In genomic region chr17:5191541-5192417, GRCh38 we compare ENCODE assay signal across 1 cellular context.
A peak's percentile ranks its signal among the peaks of the same experiment; 100 is the strongest.
TF ChIP-seq lines count a peak whose summit lies in the region.

Gene ZNF594, minus strand, starts transcription at chr17:5191868. Its CDS starts 7,612 bp downstream, at chr17:5184256.

TF ChIP-seq in K562, 482 proteins besides CTCF, POLR2A, EP300 and RAD21 (continued from another document and continues in another):
- TF ChIP-seq CREB3L1 (IDR thresholded peaks at IDR 0.05; ENCODE audit: borderline replicate concordance, low read depth) (peak; percentile 51; the same call in 1 of the 2 replicates), YY1 (IDR thresholded peaks at IDR 0.05; ENCODE audit: borderline replicate concordance in 1 of 3, control insufficient read depth in 1 of 3, extremely low read depth in 1 of 3, insufficient read depth in 3 of 3, insufficient read length in 1 of 3, insufficient replicate concordance in 2 of 3, low read depth in 1 of 3, low read length in 2 of 3) (peak; percentile 50 to 91 (median 84)), NRF1 (conservative IDR thresholded peaks at IDR 0.05 in 1 of 2, IDR thresholded peaks at IDR 0.05 in 1 of 2) (peak; percentile 86 to 89), DMBX1 (CRISPR knock-in tag; IDR thresholded peaks at IDR 0.05; ENCODE audit: borderline replicate concordance) (no peak), MEIS2 (IDR thresholded peaks at IDR 0.05; ENCODE audit: partially characterized antibody) (no peak), IRF2 (CRISPR knock-in tag; IDR thresholded peaks at IDR 0.05) (no peak), SUPT5H (IDR thresholded peaks at IDR 0.05) (peak; percentile 84), MAFK (IDR thresholded peaks at IDR 0.05; ENCODE audit: low read length) (no peak), SMARCA5 (IDR thresholded peaks at IDR 0.05) (no peak), ZNF407 (IDR thresholded peaks at IDR 0.05; ENCODE audit: low read depth) (no peak), SRSF7 (optimal IDR thresholded peaks at IDR 0.05; ENCODE audit: low read depth, low read length) (no peak), SIN3B (IDR thresholded peaks at IDR 0.05; ENCODE audit: low read depth) (peak; percentile 87), L3MBTL2 (IDR thresholded peaks at IDR 0.05) (peak; percentile 79), JUND (IDR thresholded peaks at IDR 0.05; ENCODE audit: borderline replicate concordance, low read depth, low read length) (peak; percentile 46; the same call in 1 of the 2 replicates), JUND (tag; IDR thresholded peaks at IDR 0.05; ENCODE audit: borderline replicate concordance, low read depth, low read length) (no peak), TBP (optimal IDR thresholded peaks at IDR 0.05; ENCODE audit: low read depth, low read length) (peak; percentile 49), ZNF764 (CRISPR knock-in tag; IDR thresholded peaks at IDR 0.05; ENCODE audit: low read depth) (no peak), SMARCE1 (IDR thresholded peaks at IDR 0.05) (no peak), DIDO1 (tag; IDR thresholded peaks at IDR 0.05; ENCODE audit: low read depth) (0 out of 2 replicates have a peak, but pooled peaks have one; percentile 20), SREBF2 (CRISPR knock-in tag; IDR thresholded peaks at IDR 0.05) (no peak), MGA (IDR thresholded peaks at IDR 0.05) (peak; percentile 46), MXI1 (IDR thresholded peaks at IDR 0.05; ENCODE audit: low read depth, low read length) (0 out of 2 replicates have a peak, but pooled peaks have one; percentile 34), SOX6 (IDR thresholded peaks at IDR 0.05) (peak; percentile 52; the same call in 1 of the 2 replicates), RBBP5 (IDR thresholded peaks at IDR 0.05; ENCODE audit: borderline replicate concordance, insufficient read depth, low read length, poor library complexity, severe bottlenecking) (peak; percentile 63), ESRRA (IDR thresholded peaks at IDR 0.05; ENCODE audit: borderline replicate concordance, low read depth) (0 out of 2 replicates have a peak, but pooled peaks have one; percentile 42)
